ENCODE assay signal across 24 cellular contexts in genomic region chr5:113375492-113376060, GRCh38. TPM values are rescaled to one million over a fixed set of nuclear protein-coding genes. Genes with fewer than 3 reads are reported as not detected.
"Had no signal": no experiment of that assay in that cellular context is flagged by ENCODE, and none has a peak within 500 bp of the region (broad histone marks: within the 10 kb centered on the region; RNA-seq: fewer than 3 reads in every experiment).

No MANE protein-coding gene starts in this region.

- H3K4me3 ChIP-seq: esophagus muscularis mucosa, left lung, lung, prostate gland, sigmoid colon, skin epidermis, thoracic aorta had no signal

- DNase-seq: effector memory CD4-positive, alpha-beta T cell; foreskin keratinocyte; hippocampal formation; kidney glomerular epithelial cell; left lung; mesenchymal stem cell; midbrain; nephron progenitor cell; sigmoid colon; stimulated activated CD4-positive, alpha-beta T cell treated with anti-CD3 and anti-CD28 coated beads, Interleukin-2, amount 100 ng/mL, for 24 hours; stimulated activated CD4-positive, alpha-beta T cell treated with anti-CD3 and anti-CD28 coated beads, Interleukin-4, amount 100 ng/mL, for 4 hours; stimulated activated naive B cell treated with anti-CD40 and anti-IgM and Interleukin-4, amounts not matched to agents 10 μg/mL and 1 μg/mL and 100 μg/mL, for 72 hours; stimulated activated naive CD8-positive, alpha-beta T cell treated with anti-CD3 and anti-CD28 coated beads, Interleukin-15, amount 100 ng/mL, for 72 hours; trophoblast cell had no signal

- H3K4me1 ChIP-seq: foreskin keratinocyte, prostate gland had no signal

- H3K36me3 ChIP-seq: esophagus muscularis mucosa, left lung, prostate gland, sigmoid colon, thoracic aorta had no signal

- H3K9me3 ChIP-seq: esophagus muscularis mucosa, left lung, prostate gland, sigmoid colon, thoracic aorta had no signal

- H3K27me3 ChIP-seq: esophagus muscularis mucosa, foreskin keratinocyte, sigmoid colon had no signal

- H3K27ac ChIP-seq: epithelial cell of prostate, esophagus muscularis mucosa, foreskin keratinocyte, left lung, parathyroid adenoma, prostate gland, sigmoid colon, skin epidermis, thoracic aorta had no signal

- ATAC-seq: foreskin keratinocyte; left lung; stimulated activated naive B cell treated with anti-CD40 and anti-IgM and Interleukin-4, amounts not matched to agents 10 μg/mL and 1 μg/mL and 100 μg/mL, for 72 hours; stimulated activated naive CD8-positive, alpha-beta T cell treated with anti-CD3 and anti-CD28 coated beads, Interleukin-15, amount 100 ng/mL, for 72 hours had no signal

- H3K9ac ChIP-seq: parathyroid adenoma had no signal

RNA-seq across cellular contexts. Expression of gene TSSK1B, which starts 59.2 kb away (rescaled TPM):
- total RNA-seq: omental fat pad, sigmoid colon, subcutaneous adipose tissue, thoracic aorta had no signal
- polyA plus RNA-seq: foreskin keratinocyte, sigmoid colon, urinary bladder had no signal
